In the genomic region with DNA sequence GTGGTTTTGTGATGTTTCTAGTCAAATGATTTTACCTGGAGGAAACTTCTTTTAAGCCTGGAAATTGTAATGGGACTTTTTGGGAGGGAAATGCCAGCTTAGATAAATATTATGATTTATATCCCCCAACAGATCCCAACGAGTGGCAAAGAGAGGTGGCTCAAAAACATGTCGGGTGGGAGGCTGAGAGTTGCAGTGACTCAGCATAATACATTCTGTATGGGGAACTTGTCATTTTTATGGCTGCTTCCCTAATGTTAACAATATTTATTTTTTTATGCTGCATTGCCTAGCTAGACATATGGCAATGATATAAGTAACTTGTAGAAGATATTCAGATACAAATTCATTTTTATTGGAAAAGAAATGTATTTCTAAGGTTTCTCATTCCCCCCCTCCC, we compare ENCODE assay signal across 29 cellular contexts.
"Had no signal": no experiment of that assay in that cellular context is flagged by ENCODE, and none has a peak within 500 bp of the region (broad histone marks: within the 10 kb centered on the region; RNA-seq: fewer than 3 reads in every experiment).

No MANE protein-coding gene starts in this region.

- H3K9ac ChIP-seq: neural progenitor cell had no signal

- H3K4me3 ChIP-seq: adrenal gland, ascending aorta, dorsolateral prefrontal cortex, neural progenitor cell, transverse colon had no signal

- H2AFZ ChIP-seq: neural progenitor cell had no signal

- ATAC-seq: activated CD4-positive, alpha-beta T cell treated with anti-CD3 and anti-CD28 coated beads for 36 hours; activated naive CD4-positive, alpha-beta T cell treated with anti-CD3 and anti-CD28 coated beads, Interleukin-2, amount 50 U/mL, for 72 hours; activated T-helper 17 cell treated with anti-CD3 and anti-CD28 coated beads, Interleukin-2, amount 50 U/mL, for 72 hours; effector memory CD8-positive, alpha-beta T cell; esophagus mucosa; left ventricle myocardium superior; naive thymus-derived CD8-positive, alpha-beta T cell; stimulated activated naive B cell treated with anti-CD40 and anti-IgM and Interleukin-4, amounts not matched to agents 10 μg/mL and 1 μg/mL and 100 μg/mL, for 72 hours had no signal

- H3K4me1 ChIP-seq: adrenal gland, ascending aorta had no signal

- H3K27ac ChIP-seq: adrenal gland, ascending aorta, brain microvascular endothelial cell, neural progenitor cell, transverse colon had no signal

- FAIRE-seq: colon, endothelial cell of umbilical vein, frontal cortex, urothelium cell line had no signal

- H3K4me2 ChIP-seq: neural progenitor cell had no signal

- H3K36me3 ChIP-seq: adrenal gland had no signal

- H3K9me3 ChIP-seq: adrenal gland, transverse colon had no signal

- H3K27me3 ChIP-seq: adrenal gland, ascending aorta, brain microvascular endothelial cell, dorsolateral prefrontal cortex, neural progenitor cell, transverse colon had no signal

- DNase-seq: activated B cell treated with CpG ODN at 0.5 μM for 24 hours; activated CD4-positive, alpha-beta T cell treated with anti-CD3 and anti-CD28 coated beads for 36 hours; activated CD4-positive, alpha-beta T cell treated with anti-CD3 and anti-CD28 coated beads, Interleukin-2, amount 50 U/mL, for 4 hours; activated CD8-positive, alpha-beta memory T cell treated with anti-CD3 and anti-CD28 coated beads for 24 hours; activated CD8-positive, alpha-beta memory T cell treated with anti-CD3 and anti-CD28 coated beads, Interleukin-2, amount 50 U/mL, for 4 hours; activated T-cell treated with anti-CD3 and anti-CD28 coated beads, Interleukin-2, amount 50 U/mL, for 24 hours; adrenal gland; brain microvascular endothelial cell; effector memory CD8-positive, alpha-beta T cell; hippocampal formation; kidney glomerular epithelial cell; left ventricle myocardium superior; mammary epithelial cell; naive thymus-derived CD8-positive, alpha-beta T cell; retina; stimulated activated CD4-positive, alpha-beta T cell treated with anti-CD3 and anti-CD28 coated beads, Interleukin-2, amount 100 ng/mL, for 48 hours; stimulated activated CD8-positive, alpha-beta memory T cell treated with anti-CD3 and anti-CD28 coated beads, Interleukin-4, amount 100 ng/mL, for 48 hours; stimulated activated naive B cell treated with anti-CD40 and anti-IgM and Interleukin-4, amounts not matched to agents 10 μg/mL and 1 μg/mL and 100 μg/mL, for 72 hours; transverse colon had no signal
